1 cellular context compared by ENCODE assay signal in the genomic region with DNA sequence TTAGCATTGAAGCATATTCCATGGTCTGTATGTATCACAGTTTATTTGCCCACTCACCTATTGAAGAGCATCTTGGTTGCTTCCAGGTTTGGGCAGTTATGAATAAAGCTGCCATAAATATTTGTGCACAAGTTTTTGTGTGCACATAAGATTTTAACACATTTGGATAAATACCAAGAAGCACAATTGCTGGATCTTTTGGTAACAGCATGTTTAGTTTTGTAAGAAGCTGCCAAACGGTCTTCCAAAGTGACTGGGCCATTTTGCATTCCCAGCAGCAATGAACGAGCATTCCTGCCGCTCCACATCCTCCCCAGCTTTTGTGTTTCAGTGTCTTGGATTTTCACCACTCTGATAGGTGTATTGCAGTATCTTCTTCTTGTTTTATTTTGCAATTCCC.
TF ChIP-seq lines count a peak whose summit lies in the region.

No MANE protein-coding gene starts in this region.

TF ChIP-seq in WTC11, 78 proteins besides CTCF, POLR2A, EP300 and RAD21 (continued from another document):
- TF ChIP-seq, protein P1, sequence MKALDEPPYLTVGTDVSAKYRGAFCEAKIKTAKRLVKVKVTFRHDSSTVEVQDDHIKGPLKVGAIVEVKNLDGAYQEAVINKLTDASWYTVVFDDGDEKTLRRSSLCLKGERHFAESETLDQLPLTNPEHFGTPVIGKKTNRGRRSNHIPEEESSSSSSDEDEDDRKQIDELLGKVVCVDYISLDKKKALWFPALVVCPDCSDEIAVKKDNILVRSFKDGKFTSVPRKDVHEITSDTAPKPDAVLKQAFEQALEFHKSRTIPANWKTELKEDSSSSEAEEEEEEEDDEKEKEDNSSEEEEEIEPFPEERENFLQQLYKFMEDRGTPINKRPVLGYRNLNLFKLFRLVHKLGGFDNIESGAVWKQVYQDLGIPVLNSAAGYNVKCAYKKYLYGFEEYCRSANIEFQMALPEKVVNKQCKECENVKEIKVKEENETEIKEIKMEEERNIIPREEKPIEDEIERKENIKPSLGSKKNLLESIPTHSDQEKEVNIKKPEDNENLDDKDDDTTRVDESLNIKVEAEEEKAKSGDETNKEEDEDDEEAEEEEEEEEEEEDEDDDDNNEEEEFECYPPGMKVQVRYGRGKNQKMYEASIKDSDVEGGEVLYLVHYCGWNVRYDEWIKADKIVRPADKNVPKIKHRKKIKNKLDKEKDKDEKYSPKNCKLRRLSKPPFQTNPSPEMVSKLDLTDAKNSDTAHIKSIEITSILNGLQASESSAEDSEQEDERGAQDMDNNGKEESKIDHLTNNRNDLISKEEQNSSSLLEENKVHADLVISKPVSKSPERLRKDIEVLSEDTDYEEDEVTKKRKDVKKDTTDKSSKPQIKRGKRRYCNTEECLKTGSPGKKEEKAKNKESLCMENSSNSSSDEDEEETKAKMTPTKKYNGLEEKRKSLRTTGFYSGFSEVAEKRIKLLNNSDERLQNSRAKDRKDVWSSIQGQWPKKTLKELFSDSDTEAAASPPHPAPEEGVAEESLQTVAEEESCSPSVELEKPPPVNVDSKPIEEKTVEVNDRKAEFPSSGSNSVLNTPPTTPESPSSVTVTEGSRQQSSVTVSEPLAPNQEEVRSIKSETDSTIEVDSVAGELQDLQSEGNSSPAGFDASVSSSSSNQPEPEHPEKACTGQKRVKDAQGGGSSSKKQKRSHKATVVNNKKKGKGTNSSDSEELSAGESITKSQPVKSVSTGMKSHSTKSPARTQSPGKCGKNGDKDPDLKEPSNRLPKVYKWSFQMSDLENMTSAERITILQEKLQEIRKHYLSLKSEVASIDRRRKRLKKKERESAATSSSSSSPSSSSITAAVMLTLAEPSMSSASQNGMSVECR (CRISPR knock-in tag; IDR thresholded peaks at IDR 0.05; ENCODE audit: borderline replicate concordance) = no peak
- TF ChIP-seq ZNF263 (CRISPR knock-in tag; IDR thresholded peaks at IDR 0.05; ENCODE audit: low read depth) = no peak
- TF ChIP-seq EMX1 (CRISPR knock-in tag; IDR thresholded peaks at IDR 0.05) = no peak
- no peak for TF ChIP-seq NFATC4 (CRISPR knock-in tag; IDR thresholded peaks at IDR 0.05)
